In genomic region chr3:134378384-134378783, GRCh38 we compare ENCODE assay signal across 8 cellular contexts. TPM values are rescaled to one million over a fixed set of nuclear protein-coding genes. Genes with fewer than 3 reads are reported as not detected.
A peak's percentile ranks its signal among the peaks of the same experiment; 100 is the strongest.
DNase-seq lines count a peak whose midpoint lies in the region; ATAC-seq lines count a peak whose summit lies in the region.

No MANE protein-coding gene starts in this region.

- intact Hi-C loops in left ventricle myocardium superior (cut with micrococcal nuclease): loop anchor here (2.0 to 5.0 kb wide), 2 partner anchors 68 to 94 kb away; no protein-coding TSS in a partner anchor

- peak overlapping the region; percentile 49 for H3K27ac ChIP-seq in substantia nigra (ENCODE audit: low read depth, low read length, poor library complexity, severe bottlenecking)

- ATAC-seq in left ventricle myocardium superior (peak; percentile 13), HG02571 (IDR thresholded peaks at IDR 0.05; ENCODE audit: unreplicated experiment) (no peak)

- peak; percentile 14 for DNase-seq in activated CD4-positive, alpha-beta T cell treated with anti-CD3 and anti-CD28 coated beads, Interleukin-2, amount 50 U/mL, for 1 hour
- DNase-seq in activated CD4-positive, alpha-beta T cell treated with anti-CD3 and anti-CD28 coated beads for 4 hours: no peak
- DNase-seq in UCSD-AML1 (lab: John Stamatoyannopoulos, UW; ENCODE audit: unreplicated experiment): peak; percentile 55
- peak; percentile 66 for DNase-seq in left ventricle myocardium superior
- DNase-seq in substantia nigra (lab: John Stamatoyannopoulos, UW): peak in 21 of 49 donors; percentile 24 to 61 (median 39)
- no peak for DNase-seq in RKO (ENCODE audit: low spot score)
- DNase-seq in NCI-H1417 (lab: John Stamatoyannopoulos, UW): no peak

RNA-seq across cellular contexts. Expression of gene AMOTL2, which starts 4.1 kb away (rescaled TPM):
- 53.9 TPM for total RNA-seq in left ventricle myocardium superior

Comparison
In these comparisons a context has a peak if more than half of its experiments do, and no peak if none do; other contexts are left out.
1. DNase-seq: peak in activated CD4-positive, alpha-beta T cell treated with anti-CD3 and anti-CD28 coated beads, Interleukin-2, amount 50 U/mL, for 1 hour (single experiment), UCSD-AML1 (single experiment) and left ventricle myocardium superior (single experiment); none in activated CD4-positive, alpha-beta T cell treated with anti-CD3 and anti-CD28 coated beads for 4 hours (0 of 2), RKO (single experiment) and NCI-H1417 (0 of 3).